Comparison of ENCODE assay signal across 8 cellular contexts in genomic region chrX:35443091-35443582, GRCh38.
DNase-seq lines count a peak whose midpoint lies in the region; ATAC-seq and TF ChIP-seq lines count a peak whose summit lies in the region.
"Not testable (repeated sequence)": the region's sequence is repeated elsewhere in the genome, so short reads cannot be mapped to it uniquely, and the experiment has no call there.

No MANE protein-coding gene starts in this region.

- H3K79me2 ChIP-seq in OCI-LY3 (ENCODE audit: low read length) = not testable (repeated sequence)

- not testable (repeated sequence) for H2AFZ ChIP-seq in OCI-LY3 (ENCODE audit: low read depth, low read length)

- 28% methylated on average over 2 of the region's 3 CpGs for WGBS in right lobe of liver (ENCODE audit: insufficient coverage, low coverage, low lambda C conversion rate, missing lambda C conversion rate)
- 28 to 40% (median 33%) methylated on average over 3 of the region's 3 CpGs for WGBS in stomach, 5 donors

- H3K27me3 Mint-ChIP-seq in CD4-positive, alpha-beta T cell = not testable (repeated sequence)

- H3K4me1 ChIP-seq in OCI-LY3 (ENCODE audit: low read length) (peaks cover 35% of the 10 kb centered on the region), foreskin keratinocyte (peaks cover 19% of the 10 kb centered on the region)
- not testable (repeated sequence) for H3K4me1 ChIP-seq in right lobe of liver, stomach

- not testable (repeated sequence) for H3K27ac ChIP-seq in CD4-positive, alpha-beta T cell (ENCODE audit: low read depth, low read length)
- H3K27ac ChIP-seq in OCI-LY3 (ENCODE audit: low read length) (peak overlapping the region; percentile 86), foreskin keratinocyte (peak overlapping the region; percentile 40), right lobe of liver (peak overlapping the region; percentile 15 to 60 (median 56)), stomach (peak overlapping the region in 2 of 5 donors; percentile 46 to 55)

- not testable (repeated sequence) for H3K27me3 ChIP-seq in CD4-positive, alpha-beta T cell (ENCODE audit: control insufficient read depth, insufficient read depth, low read length); OCI-LY3 (ENCODE audit: low read depth, low read length); foreskin keratinocyte; right lobe of liver; stomach

- POLR2A ChIA-PET in CD4-positive, alpha-beta T cell (lab: Charles Lee) = not testable (repeated sequence)

- H3K36me3 Mint-ChIP-seq in CD4-positive, alpha-beta T cell (ENCODE audit: low read depth) = not testable (repeated sequence)

- H3K36me3 ChIP-seq in OCI-LY3 (replicated peaks; ENCODE audit: low read depth, low read length) = peaks cover 33% of the 10 kb centered on the region
- not testable (repeated sequence) for H3K36me3 ChIP-seq in right lobe of liver, stomach

- H4K20me1 ChIP-seq in OCI-LY3 (ENCODE audit: insufficient read depth, low read length) = not testable (repeated sequence)

- not testable (repeated sequence) for H3K9me3 ChIP-seq in CD4-positive, alpha-beta T cell (ENCODE audit: control insufficient read depth, low read length); right lobe of liver; stomach
- peaks cover 12% of the 10 kb centered on the region; the same call in 1 of the 2 replicates for H3K9me3 ChIP-seq in OCI-LY3 (ENCODE audit: insufficient read depth, low read length)

- not testable (repeated sequence) for H3K9me3 Mint-ChIP-seq in CD4-positive, alpha-beta T cell

- not testable (repeated sequence) for H3K4me3 Mint-ChIP-seq in CD4-positive, alpha-beta T cell

- TF ChIP-seq CTCF in CD4-positive, alpha-beta T cell (IDR thresholded peaks at IDR 0.05); OCI-LY3 (IDR thresholded peaks at IDR 0.05; ENCODE audit: low read depth, low read length); foreskin keratinocyte (conservative IDR thresholded peaks at IDR 0.05); right lobe of liver (IDR thresholded peaks at IDR 0.05); stomach (IDR thresholded peaks at IDR 0.05): not testable (repeated sequence)

- H3K27ac Mint-ChIP-seq in CD4-positive, alpha-beta T cell = not testable (repeated sequence)

- not testable (repeated sequence) for TF ChIP-seq POLR2A in right lobe of liver (IDR thresholded peaks at IDR 0.05); stomach (IDR thresholded peaks at IDR 0.05)

- CTCF ChIA-PET in CD4-positive, alpha-beta T cell (lab: Charles Lee) = not testable (repeated sequence)

- peak overlapping the region; percentile 56 for H3K4me2 ChIP-seq in OCI-LY3 (ENCODE audit: low read length)

- H3K4me1 Mint-ChIP-seq in CD4-positive, alpha-beta T cell (ENCODE audit: low read depth) = not testable (repeated sequence)

- H3K9ac ChIP-seq in OCI-LY3 (ENCODE audit: low read length) = peak overlapping the region; percentile 34; the same call in 1 of the 2 replicates

- not testable (repeated sequence) for H3K4me3 ChIP-seq in OCI-LY3 (ENCODE audit: low read length); right lobe of liver; stomach

- intact Hi-C loops in CD4-positive, alpha-beta T cell (cut with DNase I, micrococcal nuclease); right lobe of liver (cut with DNase I); stomach (cut with DNase I; ENCODE audit: low total_unique reads): not testable (repeated sequence)

- not testable (repeated sequence) for TF ChIP-seq EP300 in stomach (IDR thresholded peaks at IDR 0.05)

- ATAC-seq in CD4-positive, alpha-beta T cell (ENCODE audit: poor library complexity); foreskin keratinocyte: not testable (repeated sequence)
- ATAC-seq in GM19351 (IDR thresholded peaks at IDR 0.05; ENCODE audit: unreplicated experiment) (peak; percentile 54), HG03354 (IDR thresholded peaks at IDR 0.05; ENCODE audit: poor library complexity, severe bottlenecking, unreplicated experiment) (peak; percentile 63), right lobe of liver (peak in 1 of 4 donors; percentile 6)

- peak in 6 of 10 experiments; percentile 0 to 10 (median 3) for DNase-seq in CD4-positive, alpha-beta T cell
- peak; percentile 1 for DNase-seq in activated effector memory CD4-positive, alpha-beta T cell treated with Interleukin-2 at 50 U/mL for 16 hours
- DNase-seq in foreskin keratinocyte (peak in 1 of 2 donors; percentile 20), right lobe of liver (peak; percentile 76 to 83 (median 83)), stomach (peak; percentile 69)
